In genomic region chr5:139699352-139699751, GRCh38 we compare ENCODE assay signal across 16 cellular contexts. TPM values are rescaled to one million over a fixed set of nuclear protein-coding genes. Genes with fewer than 3 reads are reported as not detected.
DNase-seq lines count a peak whose midpoint lies in the region; ATAC-seq and TF ChIP-seq lines count a peak whose summit lies in the region.
"Had no signal": no experiment of that assay in that cellular context is flagged by ENCODE, and none has a peak within 500 bp of the region (broad histone marks: within the 10 kb centered on the region; RNA-seq: fewer than 3 reads in every experiment).

No MANE protein-coding gene starts in this region.

- WGBS in H9 (ENCODE audit: extremely low coverage, insufficient read length, low lambda C conversion rate), result no CpG with 5 or more reads among the region's 2 CpGs

- H2AK5ac ChIP-seq in H9 (ENCODE audit: insufficient read length, low read length), result no peak overlapping the region

- peaks cover 7% of the 10 kb centered on the region for H3K23me2 ChIP-seq in H9 (ENCODE audit: insufficient read length, low read depth, low read length, poor library complexity, severe bottlenecking)

- H2AFZ ChIP-seq in GM23338, result no peak overlapping the region
- H2AFZ ChIP-seq in H9 (ENCODE audit: low read length), result no peak overlapping the region

- H4K8ac ChIP-seq in H9 (replicated peaks; ENCODE audit: insufficient read length, low read depth, low read length), result no peak overlapping the region

- H3K4me1 ChIP-seq in GM23338 (ENCODE audit: insufficient read depth) (peaks cover 45% of the 10 kb centered on the region), lower lobe of right lung (peaks cover 32% of the 10 kb centered on the region), H9 (ENCODE audit: insufficient read depth, low read length) (peaks cover 10% of the 10 kb centered on the region)

- H2BK20ac ChIP-seq in H9 (ENCODE audit: low read depth, low read length, poor library complexity, severe bottlenecking), result no peak overlapping the region

- no peak overlapping the region for H2BK15ac ChIP-seq in H9 (ENCODE audit: low read depth, low read length)

- H3K27ac Mint-ChIP-seq in GM23338, result no peak overlapping the region; the same call in 1 of the 2 replicates
- no peak overlapping the region; a peak in 1 of 7 replicates for H3K27ac Mint-ChIP-seq in H9
- H3K27ac Mint-ChIP-seq in WTC11, result no peak overlapping the region; the same call in 1 of the 2 replicates
- H3K27ac Mint-ChIP-seq: activated naive CD8-positive, alpha-beta T cell treated with anti-CD3 and anti-CD28 coated beads, Interleukin-2, amount 50 U/mL, for 24 hours; activated T-cell treated with anti-CD3 and anti-CD28 coated beads, Interleukin-2, amount 50 U/mL, for 24 hours; CD4-positive, alpha-beta T cell; naive thymus-derived CD4-positive, alpha-beta T cell had no signal

- peaks cover 39% of the 10 kb centered on the region for H3F3A ChIP-seq in GM23338 (replicated peaks; ENCODE audit: low read depth)

- H3K9me2 ChIP-seq in GM23338 (ENCODE audit: insufficient read depth), result peaks cover 9% of the 10 kb centered on the region; the same call in 1 of the 2 replicates

- H3K9me3 ChIP-seq in lower lobe of right lung (no peaks in the 10 kb centered on the region), H9 (ENCODE audit: control insufficient read depth, low read depth, low read length) (no peaks in the 10 kb centered on the region)

- H2BK120ac ChIP-seq in H9 (ENCODE audit: low read depth, low read length, poor library complexity, severe bottlenecking), result no peak overlapping the region

- no peak overlapping the region for H3K56ac ChIP-seq in H9 (ENCODE audit: insufficient read length, low read depth, low read length)

- no peak overlapping the region for H3K4ac ChIP-seq in H9 (ENCODE audit: low read depth, low read length)

- CTCF ChIA-PET in WTC11 (lab: Charles Lee), result interaction anchor here (0.9 to 5.8 kb wide), 11 partner anchors 8 to 76 kb away, joined by 3 to 86 read pairs (median 7); no protein-coding TSS in a partner anchor

- no peak overlapping the region for H4K91ac ChIP-seq in H9 (ENCODE audit: insufficient read length, low read depth, low read length)

- no peak overlapping the region for H3K14ac ChIP-seq in H9 (ENCODE audit: insufficient read depth, low read length)

- no peaks in the 10 kb centered on the region for H3K79me2 ChIP-seq in GM23338 (replicated peaks; ENCODE audit: insufficient read depth)
- H3K79me2 ChIP-seq in H9 (ENCODE audit: insufficient read depth, low read length), result no peaks in the 10 kb centered on the region

- DNase-seq in GM23338 (ENCODE audit: low spot score), result no peak
- DNase-seq in astrocyte of the hippocampus (ENCODE audit: low read depth, low spot score), result peak; percentile 38
- DNase-seq in lower lobe of right lung, result no peak
- DNase-seq in superior temporal gyrus (ENCODE audit: extremely low spot score), result peak; percentile 14
- DNase-seq in H9, result no peak
- DNase-seq in amygdala (lab: John Stamatoyannopoulos, UW), result no peak
- no peak for DNase-seq in WTC11 (ENCODE audit: low spot score)
- DNase-seq: activated CD4-positive, alpha-beta T cell treated with anti-CD3 and anti-CD28 coated beads, Interleukin-2, amount 50 U/mL, for 4 hours; activated naive CD8-positive, alpha-beta T cell treated with anti-CD3 and anti-CD28 coated beads, Interleukin-2, amount 50 U/mL, for 24 hours; activated T-cell treated with anti-CD3 and anti-CD28 coated beads, Interleukin-2, amount 50 U/mL, for 24 hours; CD4-positive, alpha-beta T cell; cortex of kidney; Kasumi-1; naive thymus-derived CD4-positive, alpha-beta T cell; NCI-H1694; stimulated activated CD4-positive, alpha-beta T cell treated with anti-CD3 and anti-CD28 coated beads, Interleukin-4, amount 100 ng/mL, for 24 hours had no signal

- no peak overlapping the region for H2BK12ac ChIP-seq in H9 (ENCODE audit: insufficient read length, low read depth, low read length)

- ATAC-seq in GM23338 (no peak), lower lobe of right lung (no peak), WTC11 (no peak)
- ATAC-seq: activated naive CD8-positive, alpha-beta T cell treated with anti-CD3 and anti-CD28 coated beads, Interleukin-2, amount 50 U/mL, for 24 hours; naive thymus-derived CD4-positive, alpha-beta T cell had no signal

- no peak overlapping the region for H3K23ac ChIP-seq in H9 (ENCODE audit: insufficient read length, low read depth, low read length)

- no peak overlapping the region for H3K4me3 ChIP-seq in GM23338
- no peak overlapping the region for H3K4me3 ChIP-seq in lower lobe of right lung

- H3K27ac ChIP-seq in GM23338 (ENCODE audit: low read depth) (no peak overlapping the region), lower lobe of right lung (peak overlapping the region; percentile 39), H9 (ENCODE audit: insufficient read length, low read depth, low read length) (no peak overlapping the region)

- TF ChIP-seq CTCF in GM23338 (conservative IDR thresholded peaks at IDR 0.05; ENCODE audit: low read depth in 2 of 2), result no peak
- no peak for TF ChIP-seq CTCF in lower lobe of right lung (IDR thresholded peaks at IDR 0.05)
- TF ChIP-seq CTCF in H9 (conservative IDR thresholded peaks at IDR 0.05), result no peak
- TF ChIP-seq CTCF in WTC11 (IDR thresholded peaks at IDR 0.05), result no peak

- H3K9ac ChIP-seq in H9 (ENCODE audit: extremely low read depth, insufficient read length, low read length), result no peak overlapping the region

- H3K18ac ChIP-seq in H9 (ENCODE audit: insufficient read length, low read depth, low read length), result no peak overlapping the region

- H3K4me3 Mint-ChIP-seq in GM23338 (no peak overlapping the region), H9 (no peak overlapping the region), WTC11 (no peak overlapping the region)
- H3K4me3 Mint-ChIP-seq: activated naive CD8-positive, alpha-beta T cell treated with anti-CD3 and anti-CD28 coated beads, Interleukin-2, amount 50 U/mL, for 24 hours; activated T-cell treated with anti-CD3 and anti-CD28 coated beads, Interleukin-2, amount 50 U/mL, for 24 hours; CD4-positive, alpha-beta T cell had no signal

- H4K5ac ChIP-seq in H9 (ENCODE audit: insufficient read length, low read depth, low read length), result no peak overlapping the region

- H3K27me3 ChIP-seq in GM23338 (ENCODE audit: insufficient read depth) (peaks cover 23% of the 10 kb centered on the region), lower lobe of right lung (ENCODE audit: low read depth) (no peaks in the 10 kb centered on the region), H9 (ENCODE audit: insufficient read depth, low read length) (no peaks in the 10 kb centered on the region; the same call in 1 of the 2 replicates)

- H3K4me1 Mint-ChIP-seq in GM23338 (peaks cover 52% of the 10 kb centered on the region), H9 (peaks cover 45 to 46% of the 10 kb centered on the region in 2 experiments), WTC11 (peaks cover 50% of the 10 kb centered on the region)

- no peak overlapping the region for H3T11ph ChIP-seq in H9 (ENCODE audit: low read length)

- no peaks in the 10 kb centered on the region; the same call in 2 of the 3 replicates for H3K36me3 Mint-ChIP-seq in GM23338 (ENCODE audit: low read depth)
- peaks cover 0 to 2% (median 0%) of the 10 kb centered on the region in 3 experiments; a peak in 1 of 7 replicates for H3K36me3 Mint-ChIP-seq in H9 (ENCODE audit: insufficient read depth in 1 of 3, low read depth in 3 of 3)
- no peaks in the 10 kb centered on the region for H3K36me3 Mint-ChIP-seq in WTC11

- no peak overlapping the region for H2BK5ac ChIP-seq in H9 (ENCODE audit: insufficient read length, low read length)

- no peaks in the 10 kb centered on the region for H3K79me1 ChIP-seq in H9 (ENCODE audit: insufficient read depth, low read depth, low read length, poor library complexity, severe bottlenecking)

- H3K4me2 ChIP-seq in GM23338 (0 out of 2 replicates have a peak overlapping the region, but pooled peaks have one; percentile 25), H9 (ENCODE audit: insufficient read depth, insufficient read length, low read length) (no peak overlapping the region)

- H3K36me3 ChIP-seq in GM23338 (ENCODE audit: insufficient read depth), result no peaks in the 10 kb centered on the region
- no peaks in the 10 kb centered on the region for H3K36me3 ChIP-seq in lower lobe of right lung

- POLR2A ChIA-PET in WTC11 (lab: Charles Lee), result interaction anchor here (1.4 to 6.8 kb wide), 3 partner anchors 11 to 49 kb away, joined by 3 to 89 read pairs (median 5); no protein-coding TSS in a partner anchor

- no peaks in the 10 kb centered on the region for H4K20me1 ChIP-seq in GM23338 (replicated peaks; ENCODE audit: insufficient read depth)
- H4K20me1 ChIP-seq in H9 (ENCODE audit: control insufficient read depth, insufficient read depth, insufficient read length), result no peaks in the 10 kb centered on the region

- peaks cover 3% of the 10 kb centered on the region; the same call in 1 of the 3 replicates for H3K9me3 Mint-ChIP-seq in GM23338
- H3K9me3 Mint-ChIP-seq in H9, result no peaks in the 10 kb centered on the region
- no peaks in the 10 kb centered on the region for H3K9me3 Mint-ChIP-seq in WTC11
- H3K9me3 Mint-ChIP-seq: activated naive CD8-positive, alpha-beta T cell treated with anti-CD3 and anti-CD28 coated beads, Interleukin-2, amount 50 U/mL, for 24 hours; activated T-cell treated with anti-CD3 and anti-CD28 coated beads, Interleukin-2, amount 50 U/mL, for 24 hours; CD4-positive, alpha-beta T cell had no signal

- intact Hi-C loops in lower lobe of right lung (cut with DNase I), result loop anchor here (10.0 kb wide), 1 partner anchor 65 kb away; no protein-coding TSS in a partner anchor

- H3K27me3 Mint-ChIP-seq in GM23338 (ENCODE audit: insufficient read depth, low read depth, poor library complexity) (peaks cover 61% of the 10 kb centered on the region), H9 (ENCODE audit: low read depth) (peaks cover 36% of the 10 kb centered on the region), WTC11 (ENCODE audit: low read depth) (peaks cover 21% of the 10 kb centered on the region)

RNA-seq across cellular contexts. Expression of gene CXXC5, which starts 51.2 kb away (rescaled TPM):
- total RNA-seq in GM23338 (2014; rRNA removed; shearing (Covaris generic)), result 97.9 and 111 TPM in 2 replicates
- polyA plus RNA-seq in GM23338 (2016; fragmentation: Nextera tagmentation; extraction: Ambion mirVana), result 63.3 and 65.0 TPM in 2 replicates
- total RNA-seq in lower lobe of right lung, result 27.3 TPM
- total RNA-seq in H9 (2021), result 105 and 107 TPM in 2 replicates
- 77.5 to 97.2 TPM (median 78.0 TPM) in 3 replicates for total RNA-seq in WTC11 (2021)

Comparison
In these comparisons a context has a peak if more than half of its experiments do, and no peak if none do; other contexts are left out.
1. DNase-seq: peak in astrocyte of the hippocampus (single experiment) and superior temporal gyrus (single experiment); none in GM23338 (single experiment), lower lobe of right lung (single experiment), H9 (single experiment), amygdala (0 of 56) and WTC11 (single experiment).